Comparison of ENCODE assay signal across 8 cellular contexts in genomic region chr3:88150371-88150770, GRCh38.
DNase-seq lines count a peak whose midpoint lies in the region; ATAC-seq and TF ChIP-seq lines count a peak whose summit lies in the region.

No MANE protein-coding gene starts in this region.

- peaks cover 35% of the 10 kb centered on the region for H3K4me1 Mint-ChIP-seq in activated naive CD8-positive, alpha-beta T cell (ENCODE audit: low read depth)

- peaks cover 84% of the 10 kb centered on the region for H3K79me2 ChIP-seq in Loucy (ENCODE audit: insufficient read depth, low read length)

- ATAC-seq in GM21619 (IDR thresholded peaks at IDR 0.05; ENCODE audit: unreplicated experiment) (peak; percentile 22), HG03565 (IDR thresholded peaks at IDR 0.05; ENCODE audit: unreplicated experiment) (no peak)

- TF ChIP-seq CTCF in GM10266 (IDR thresholded peaks at IDR 0.05; ENCODE audit: control insufficient read depth, insufficient read depth, low read depth, missing control alignments) (no peak), Loucy (conservative IDR thresholded peaks at IDR 0.05; ENCODE audit: low read length) (no peak)

- H3K27me3 ChIP-seq in Loucy (ENCODE audit: insufficient read depth, low read length, poor library complexity, severe bottlenecking) (no peaks in the 10 kb centered on the region), iPS-18a (ENCODE audit: control insufficient read depth, insufficient read depth, low read length) (no peaks in the 10 kb centered on the region)

- H3K4me3 ChIP-seq in Loucy (ENCODE audit: low read length, poor library complexity, severe bottlenecking) (peak overlapping the region; percentile 96), iPS-18a (ENCODE audit: low read length) (peak overlapping the region; percentile 96)

- H3K27ac Mint-ChIP-seq in activated naive CD8-positive, alpha-beta T cell, result peak overlapping the region; percentile 95

- H3F3A ChIP-seq in Loucy (ENCODE audit: low read depth), result no peaks in the 10 kb centered on the region

- peaks cover 4% of the 10 kb centered on the region for H3K36me3 Mint-ChIP-seq in activated naive CD8-positive, alpha-beta T cell

- peak overlapping the region; percentile 94 for H3K4me3 Mint-ChIP-seq in activated naive CD8-positive, alpha-beta T cell

- peaks cover 43% of the 10 kb centered on the region for H4K20me1 ChIP-seq in Loucy (ENCODE audit: insufficient read depth, low read length, poor library complexity, severe bottlenecking)

- H3K4me2 ChIP-seq in Loucy (ENCODE audit: low read depth, low read length, poor library complexity, severe bottlenecking), result peak overlapping the region; percentile 88

- H2AFZ ChIP-seq in Loucy (ENCODE audit: low read length), result peak overlapping the region; percentile 99

- peak; percentile 56 for DNase-seq in GM10266 (ENCODE audit: extremely low spot score)
- DNase-seq in stimulated activated CD4-positive, alpha-beta T cell treated with anti-CD3 and anti-CD28 coated beads, Interleukin-4, amount 100 ng/mL, for 1 hour, result peak; percentile 15
- DNase-seq in effector CD8-positive, alpha-beta T cell (lab: John Stamatoyannopoulos, UW), result no peak

- H3K27me3 Mint-ChIP-seq in activated naive CD8-positive, alpha-beta T cell, result no peaks in the 10 kb centered on the region

- H3K9ac ChIP-seq in Loucy (ENCODE audit: low read depth, low read length, poor library complexity, severe bottlenecking) (peak overlapping the region; percentile 94), iPS-18a (ENCODE audit: low read length) (peak overlapping the region; percentile 91)

- H3K4me1 ChIP-seq in Loucy (ENCODE audit: insufficient read depth, low read length, poor library complexity, severe bottlenecking) (peaks cover 43% of the 10 kb centered on the region), iPS-18a (ENCODE audit: control insufficient read depth, low read depth, low read length) (peaks cover 8% of the 10 kb centered on the region)

- H3K27ac ChIP-seq in iPS-18a (ENCODE audit: low read length), result peak overlapping the region; percentile 24

- H3K9me2 ChIP-seq in Loucy (replicated peaks; ENCODE audit: low read depth, low read length), result no peaks in the 10 kb centered on the region

- H3K9me3 ChIP-seq in Loucy (ENCODE audit: insufficient read depth, low read depth, low read length) (no peaks in the 10 kb centered on the region), iPS-18a (ENCODE audit: control insufficient read depth, low read depth, low read length) (no peaks in the 10 kb centered on the region)

- H3K9me3 Mint-ChIP-seq in activated naive CD8-positive, alpha-beta T cell (ENCODE audit: low read depth), result no peaks in the 10 kb centered on the region

- H3K36me3 ChIP-seq in Loucy (ENCODE audit: insufficient read depth, low read length), result peaks cover 5% of the 10 kb centered on the region; the same call in 1 of the 2 replicates
- peaks cover 16% of the 10 kb centered on the region for H3K36me3 ChIP-seq in iPS-18a (ENCODE audit: control insufficient read depth, low read depth, low read length)
